25 cellular contexts compared by ENCODE assay signal in genomic region chr2:8107979-8108378, GRCh38.
DNase-seq lines count a peak whose midpoint lies in the region; TF ChIP-seq lines count a peak whose summit lies in the region.
"Had no signal": no experiment of that assay in that cellular context is flagged by ENCODE, and none has a peak within 500 bp of the region (broad histone marks: within the 10 kb centered on the region; RNA-seq: fewer than 3 reads in every experiment).

No MANE protein-coding gene starts in this region.

- WGBS in neuronal stem cell (ENCODE audit: extremely low coverage in 2 of 2, insufficient read length in 2 of 2, insufficient replicate concordance in 1 of 2), 2 donors, result no CpG with 5 or more reads among the region's 1 CpG

- peak overlapping the region; percentile 32 for H3K18ac ChIP-seq in neuronal stem cell (ENCODE audit: low read length)

- no peaks in the 10 kb centered on the region for H3K79me1 ChIP-seq in neuronal stem cell (ENCODE audit: low read depth, low read length)

- no peak overlapping the region for H4K91ac ChIP-seq in neuronal stem cell (ENCODE audit: low read depth, low read length, poor library complexity)

- BruUV-seq in PC-9 (replicated peaks; lab: Mats Ljungman, UMichigan), result no TSS peak

- in situ Hi-C loops in GM13977 (cut with MboI; ENCODE audit: low pct_unique_long_range_greater_than_20kb, low sequenced_read_pairs, unreplicated experiment), result no loop called here

- no peak overlapping the region for H2BK5ac ChIP-seq in neuronal stem cell (ENCODE audit: low read length)

- DNase-seq in GM13977 (ENCODE audit: low spot score) (no peak), NCI-H2196 (lab: John Stamatoyannopoulos, UW; ENCODE audit: unreplicated experiment) (peak; percentile 69), dermis blood vessel endothelial cell (peak; percentile 1), neuronal stem cell (ENCODE audit: low spot score) (no peak), MM.1S (no peak), PC-9 (no peak), NCI-H226 (no peak)
- DNase-seq: ACHN; activated CD4-positive, alpha-beta T cell treated with anti-CD3 and anti-CD28 coated beads, Interleukin-2, amount 50 U/mL, for 4 hours; activated naive CD8-positive, alpha-beta T cell treated with anti-CD3 and anti-CD28 coated beads, Interleukin-2, amount 50 U/mL, for 24 hours; activated T-cell treated with anti-CD3 and anti-CD28 coated beads, Interleukin-2, amount 50 U/mL, for 48 hours; effector memory CD8-positive, alpha-beta T cell; left lung; mesenchymal stem cell; NCI-H1436; NCI-H2081 treated with DMSO at 0.1 percent for 48 hours; PC-3; right cardiac atrium; Right ventricle myocardium superior; stimulated activated CD4-positive, alpha-beta T cell treated with anti-CD3 and anti-CD28 coated beads, Interleukin-1b, Interleukin-23, amount 100 ng/mL, for 48 hours; stimulated activated naive CD8-positive, alpha-beta T cell treated with anti-CD3 and anti-CD28 coated beads, Interleukin-15, Interleukin-2, amounts not matched to agents 100 U/mL and 50 U/mL, for 24 hours; T-helper 17 cell; testis had no signal

- H3K4me1 ChIP-seq in neuronal stem cell (ENCODE audit: control insufficient read depth in 2 of 2, insufficient read depth in 1 of 2, low read depth in 1 of 2, low read length in 2 of 2) (peaks cover 0 to 4% of the 10 kb centered on the region in 2 donors), MM.1S (ENCODE audit: low read length) (no peaks in the 10 kb centered on the region), PC-9 (replicated peaks; ENCODE audit: insufficient read depth) (no peaks in the 10 kb centered on the region)
- H3K4me1 ChIP-seq: testis had no signal

- H3K9ac ChIP-seq in neuronal stem cell (ENCODE audit: low read depth, low read length, poor library complexity), result no peak overlapping the region
- no peak overlapping the region for H3K9ac ChIP-seq in MM.1S (ENCODE audit: low read length)
- H3K9ac ChIP-seq: KMS-11 had no signal

- H3K4me2 ChIP-seq in neuronal stem cell (ENCODE audit: insufficient read depth, low read length, poor library complexity, severe bottlenecking), result no peak overlapping the region
- no peak overlapping the region for H3K4me2 ChIP-seq in MM.1S (ENCODE audit: low read depth, low read length)
- H3K4me2 ChIP-seq in PC-9, result no peak overlapping the region
- H3K4me2 ChIP-seq: KMS-11 had no signal

- H2BK15ac ChIP-seq in neuronal stem cell (ENCODE audit: low read length), result no peak overlapping the region

- POLR2A ChIA-PET in PC-9 (lab: Charles Lee; ENCODE audit: unreplicated experiment), result no interaction called here

- H4K20me1 ChIP-seq in MM.1S (ENCODE audit: insufficient read depth, low read length) (no peaks in the 10 kb centered on the region), PC-9 (ENCODE audit: insufficient read depth) (no peaks in the 10 kb centered on the region)

- H3K9me2 ChIP-seq in MM.1S (replicated peaks; ENCODE audit: insufficient read depth, low read length) (no peaks in the 10 kb centered on the region), PC-9 (ENCODE audit: insufficient read depth) (no peaks in the 10 kb centered on the region)

- H3K4ac ChIP-seq in neuronal stem cell (ENCODE audit: low read length), result no peak overlapping the region

- H3F3A ChIP-seq in MM.1S (ENCODE audit: insufficient read depth, low read length) (no peaks in the 10 kb centered on the region), PC-9 (ENCODE audit: insufficient read depth, low read depth) (no peaks in the 10 kb centered on the region)

- H2AFZ ChIP-seq in neuronal stem cell (ENCODE audit: low read length), result no peak overlapping the region
- no peak overlapping the region for H2AFZ ChIP-seq in MM.1S (ENCODE audit: low read length)
- H2AFZ ChIP-seq in PC-9, result no peak overlapping the region

- peaks cover 2 to 7% of the 10 kb centered on the region in 2 donors for H3K9me3 ChIP-seq in neuronal stem cell (replicated peaks in 1 of 2; ENCODE audit: control insufficient read depth in 2 of 2, insufficient read depth in 1 of 2, low read depth in 1 of 2, low read length in 2 of 2)
- H3K9me3 ChIP-seq in MM.1S (replicated peaks; ENCODE audit: insufficient read depth, low read length), result no peaks in the 10 kb centered on the region
- no peaks in the 10 kb centered on the region for H3K9me3 ChIP-seq in PC-9 (ENCODE audit: insufficient read depth, low read depth)
- H3K9me3 ChIP-seq: left lung, testis had no signal

- H2BK12ac ChIP-seq in neuronal stem cell (ENCODE audit: low read length), result no peak overlapping the region

- H3K27me3 ChIP-seq in neuronal stem cell (ENCODE audit: control insufficient read depth in 3 of 3, insufficient read depth in 3 of 3, low read depth in 1 of 3, low read length in 3 of 3), result no peaks in the 10 kb centered on the region
- H3K27me3 ChIP-seq in MM.1S (replicated peaks; ENCODE audit: insufficient read depth, low read length), result no peaks in the 10 kb centered on the region
- H3K27me3 ChIP-seq in PC-9 (ENCODE audit: insufficient read depth, low read depth), result peaks cover 13% of the 10 kb centered on the region; the same call in 1 of the 2 replicates
- H3K27me3 ChIP-seq: left lung, testis had no signal

- CTCF ChIA-PET in PC-9 (lab: Charles Lee), result no interaction called here

- peak; percentile 14 for TF ChIP-seq CTCF in GM13977 (IDR thresholded peaks at IDR 0.05; ENCODE audit: extremely low read depth, insufficient read depth, missing control alignments)
- TF ChIP-seq CTCF in MM.1S (IDR thresholded peaks at IDR 0.05; ENCODE audit: low read length), result no peak
- TF ChIP-seq CTCF in PC-9 (conservative IDR thresholded peaks at IDR 0.05), result no peak

- no peaks in the 10 kb centered on the region for H3K79me2 ChIP-seq in MM.1S (ENCODE audit: low read length)
- H3K79me2 ChIP-seq in PC-9 (ENCODE audit: low read depth), result no peaks in the 10 kb centered on the region

- no peak overlapping the region for H4K8ac ChIP-seq in neuronal stem cell (ENCODE audit: low read depth, low read length)

- no peak overlapping the region for H2BK120ac ChIP-seq in neuronal stem cell (ENCODE audit: low read depth, low read length)

- H3K4me3 ChIP-seq in neuronal stem cell (ENCODE audit: low read length in 2 of 2) (no peak overlapping the region), MM.1S (ENCODE audit: low read length) (no peak overlapping the region), PC-9 (no peak overlapping the region)
- H3K4me3 ChIP-seq: coronary artery, left lung, testis had no signal

- no peak overlapping the region for H3K27ac ChIP-seq in neuronal stem cell (replicated peaks; ENCODE audit: low read length)
- H3K27ac ChIP-seq in MM.1S (ENCODE audit: low read length), result no peak overlapping the region
- no peak overlapping the region for H3K27ac ChIP-seq in PC-9
- H3K27ac ChIP-seq: coronary artery, KMS-11, left lung, testis had no signal

- no peaks in the 10 kb centered on the region for H3K36me3 ChIP-seq in neuronal stem cell (replicated peaks in 1 of 2; ENCODE audit: control insufficient read depth in 2 of 2, insufficient read depth in 2 of 2, low read length in 2 of 2)
- no peaks in the 10 kb centered on the region for H3K36me3 ChIP-seq in MM.1S (replicated peaks; ENCODE audit: insufficient read depth, low read length)
- no peaks in the 10 kb centered on the region for H3K36me3 ChIP-seq in PC-9 (ENCODE audit: low read depth)
- H3K36me3 ChIP-seq: left lung had no signal

- H3K14ac ChIP-seq in neuronal stem cell (ENCODE audit: low read length), result no peak overlapping the region

- no peak overlapping the region for H3K23ac ChIP-seq in neuronal stem cell (ENCODE audit: low read depth, low read length, poor library complexity)

- H2AK5ac ChIP-seq in neuronal stem cell (ENCODE audit: low read depth, low read length), result no peak overlapping the region

- intact Hi-C loops in PC-9 (cut with micrococcal nuclease; ENCODE audit: unreplicated experiment), result no loop called here

Comparison
In these comparisons a context has a peak if more than half of its experiments do, and no peak if none do; other contexts are left out.
1. DNase-seq: peak in NCI-H2196 (single experiment) and dermis blood vessel endothelial cell (single experiment); none in GM13977 (single experiment), neuronal stem cell (single experiment), MM.1S (single experiment), PC-9 (0 of 2) and NCI-H226 (single experiment).